2 cellular contexts compared by ENCODE assay signal in genomic region chr4:6262847-6263487, GRCh38.
TF ChIP-seq lines count a peak whose summit lies in the region.

No MANE protein-coding gene starts in this region.

TF ChIP-seq in HepG2, 621 proteins besides CTCF, POLR2A, EP300 and RAD21:
- TF ChIP-seq TRIM24 (CRISPR knock-in tag; IDR thresholded peaks at IDR 0.05) = no peak
- no peak for TF ChIP-seq TBP (CRISPR knock-in tag; IDR thresholded peaks at IDR 0.05)
- no peak for TF ChIP-seq TBL1XR1 (IDR thresholded peaks at IDR 0.05; ENCODE audit: borderline replicate concordance, low read length, partially characterized antibody)
- TF ChIP-seq POLR2AphosphoS5 (IDR thresholded peaks at IDR 0.05; ENCODE audit: low read depth, low read length) = no peak
- TF ChIP-seq ZNF724P (CRISPR knock-in tag; IDR thresholded peaks at IDR 0.05; ENCODE audit: borderline replicate concordance) = no peak
- TF ChIP-seq ZNF3 (CRISPR knock-in tag; IDR thresholded peaks at IDR 0.05) = no peak
- TF ChIP-seq ZNF770 (CRISPR knock-in tag; IDR thresholded peaks at IDR 0.05) = no peak
- no peak for TF ChIP-seq HNF1A (IDR thresholded peaks at IDR 0.05; ENCODE audit: low read depth)
- TF ChIP-seq HNF1A (CRISPR knock-in tag; IDR thresholded peaks at IDR 0.05; ENCODE audit: borderline replicate concordance) = no peak
- TF ChIP-seq HINFP (CRISPR knock-in tag; IDR thresholded peaks at IDR 0.05; ENCODE audit: low read depth) = no peak

TF ChIP-seq in H1, 55 proteins besides CTCF, POLR2A, EP300 and RAD21:
- TF ChIP-seq PHF8 (conservative IDR thresholded peaks at IDR 0.05; ENCODE audit: low read depth, low read length) (no peak), CTBP2 (IDR thresholded peaks at IDR 0.05; ENCODE audit: borderline replicate concordance, insufficient read depth, insufficient read length, low read length) (no peak), GTF2F1 (IDR thresholded peaks at IDR 0.05; ENCODE audit: borderline replicate concordance, low read depth, low read length) (no peak), SRF (IDR thresholded peaks at IDR 0.05; ENCODE audit: low read depth, low read length) (no peak), RXRA (IDR thresholded peaks at IDR 0.05; ENCODE audit: insufficient read depth, low read depth, low read length) (no peak), USF2 (IDR thresholded peaks at IDR 0.05; ENCODE audit: low read length) (no peak), NRF1 (IDR thresholded peaks at IDR 0.05; ENCODE audit: low read depth, low read length) (no peak), POU5F1 (IDR thresholded peaks at IDR 0.05; ENCODE audit: low read depth, low read length) (no peak), JUND (IDR thresholded peaks at IDR 0.05; ENCODE audit: low read length) (no peak), KDM5A (IDR thresholded peaks at IDR 0.05; ENCODE audit: low read length) (no peak), GABPA (IDR thresholded peaks at IDR 0.05; ENCODE audit: borderline replicate concordance, insufficient read depth, low read length) (no peak), TEAD4 (IDR thresholded peaks at IDR 0.05; ENCODE audit: low read depth, low read length) (no peak), SUZ12 (IDR thresholded peaks at IDR 0.05; ENCODE audit: low read length) (no peak), FOSL1 (IDR thresholded peaks at IDR 0.05; ENCODE audit: insufficient read depth, low read depth, low read length) (no peak), CBX8 (IDR thresholded peaks at IDR 0.05; ENCODE audit: borderline replicate concordance, low read depth, low read length) (no peak), SP4 (IDR thresholded peaks at IDR 0.05; ENCODE audit: low read length) (no peak)
